ENCODE assay signal across 8 cellular contexts in the genomic region with DNA sequence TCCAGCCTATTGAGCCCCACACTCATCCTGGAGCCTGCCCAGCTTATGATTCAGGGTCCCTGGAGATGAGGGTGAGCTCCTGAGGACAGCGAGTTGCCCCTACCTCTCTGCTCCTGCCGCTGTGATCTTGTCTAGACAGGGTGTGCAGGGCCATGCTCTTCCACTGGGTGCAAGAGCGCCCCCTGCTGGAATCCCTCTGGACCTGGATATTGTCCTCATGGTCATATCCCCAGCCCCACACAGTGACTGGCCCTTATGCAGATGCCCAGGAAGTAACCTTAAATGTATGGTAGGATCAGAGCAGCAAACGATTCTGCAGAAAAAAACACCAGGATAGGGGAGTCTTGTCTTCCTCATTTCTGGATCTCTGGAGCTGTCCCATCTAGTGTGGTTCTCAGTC. TPM values are rescaled to one million over a fixed set of nuclear protein-coding genes. Genes with fewer than 3 reads are reported as not detected.
A peak's percentile ranks its signal among the peaks of the same experiment; 100 is the strongest.
DNase-seq lines count a peak whose midpoint lies in the region; ATAC-seq and TF ChIP-seq lines count a peak whose summit lies in the region.
"Not testable (repeated sequence)": the region's sequence is repeated elsewhere in the genome, so short reads cannot be mapped to it uniquely, and the experiment has no call there.

No MANE protein-coding gene starts in this region.

- H3K9me3 Mint-ChIP-seq in activated CD8-positive, alpha-beta T cell treated with anti-CD3 and anti-CD28 coated beads for 36 hours; neural crest cell: not testable (repeated sequence)

- not testable (repeated sequence) for H3K4me3 Mint-ChIP-seq in activated CD8-positive, alpha-beta T cell treated with anti-CD3 and anti-CD28 coated beads for 36 hours; neural crest cell

- intact Hi-C loops in PC-3 (cut with micrococcal nuclease); activated CD8-positive, alpha-beta T cell treated with anti-CD3 and anti-CD28 coated beads for 36 hours (cut with micrococcal nuclease); colonic mucosa (cut with DNase I); right cardiac atrium (cut with DNase I); upper lobe of right lung (cut with DNase I): not testable (repeated sequence)

- H3K27ac Mint-ChIP-seq in activated CD8-positive, alpha-beta T cell treated with anti-CD3 and anti-CD28 coated beads for 36 hours; neural crest cell (ENCODE audit: unreplicated experiment): not testable (repeated sequence)

- H3K4me3 ChIP-seq in DND-41 (ENCODE audit: low read depth in 1 of 2, low read length in 2 of 2); PC-3 (ENCODE audit: low read length); colonic mucosa; right cardiac atrium (ENCODE audit: low read length); upper lobe of right lung: not testable (repeated sequence)

- H3K9me2 ChIP-seq in PC-3 (replicated peaks; ENCODE audit: low read length), result not testable (repeated sequence)

- 27% methylated on average over 4 of the region's 4 CpGs for WGBS in right cardiac atrium

- H3K4me1 Mint-ChIP-seq in activated CD8-positive, alpha-beta T cell treated with anti-CD3 and anti-CD28 coated beads for 36 hours (ENCODE audit: low read depth), result peaks cover 19% of the 10 kb centered on the region
- H3K4me1 Mint-ChIP-seq in neural crest cell, result not testable (repeated sequence)

- H3K27ac ChIP-seq in DND-41 (ENCODE audit: low read length); PC-3 (ENCODE audit: low read length); colonic mucosa; right cardiac atrium (ENCODE audit: low read length); upper lobe of right lung: not testable (repeated sequence)

- peak; percentile 30 for DNase-seq in DND-41
- DNase-seq in HT1080 (ENCODE audit: low read depth), result peak; percentile 53
- not testable (repeated sequence) for DNase-seq in PC-3; colonic mucosa; right cardiac atrium; neural crest cell (ENCODE audit: low read depth, low spot score); upper lobe of right lung
- peak; percentile 46 for DNase-seq in activated CD8-positive, alpha-beta T cell treated with anti-CD3 and anti-CD28 coated beads for 36 hours

- H3K36me3 Mint-ChIP-seq in activated CD8-positive, alpha-beta T cell treated with anti-CD3 and anti-CD28 coated beads for 36 hours (ENCODE audit: low read depth); neural crest cell (ENCODE audit: low read depth): not testable (repeated sequence)

- H3K36me3 ChIP-seq in DND-41 (ENCODE audit: insufficient read depth, low read length); PC-3 (ENCODE audit: low read depth, low read length); colonic mucosa; upper lobe of right lung: not testable (repeated sequence)

- not testable (repeated sequence) for BruUV-seq in PC-3 (replicated peaks; lab: Mats Ljungman, UMichigan)

- H3F3A ChIP-seq in PC-3 (ENCODE audit: low read length, unreplicated experiment), result not testable (repeated sequence)

- ATAC-seq in DND-41 (ENCODE audit: insufficient read depth, low read depth) (peak; percentile 70), PC-3 (peak; percentile 29; the same call in 1 of the 2 replicates), right cardiac atrium (peak; percentile 54 to 67), upper lobe of right lung (peak; percentile 88)
- ATAC-seq in activated CD8-positive, alpha-beta T cell treated with anti-CD3 and anti-CD28 coated beads for 36 hours, result peak; percentile 78

- peak; percentile 62 for TF ChIP-seq CTCF in DND-41 (IDR thresholded peaks at IDR 0.05; ENCODE audit: borderline replicate concordance, extremely low read depth, low read length, poor library complexity, severe bottlenecking)
- TF ChIP-seq CTCF in PC-3 (conservative IDR thresholded peaks at IDR 0.05; ENCODE audit: low read depth, low read length), result peak; percentile 43; the same call in 1 of the 2 replicates
- peak; percentile 59 for TF ChIP-seq CTCF in activated CD8-positive, alpha-beta T cell treated with anti-CD3 and anti-CD28 coated beads for 36 hours (IDR thresholded peaks at IDR 0.05)
- peak; percentile 56 for TF ChIP-seq CTCF in colonic mucosa (IDR thresholded peaks at IDR 0.05)
- peak; percentile 50 for TF ChIP-seq CTCF in neural crest cell (conservative IDR thresholded peaks at IDR 0.05)
- TF ChIP-seq CTCF in upper lobe of right lung (IDR thresholded peaks at IDR 0.05), result peak; percentile 54

- peaks cover 21% of the 10 kb centered on the region for H3K4me1 ChIP-seq in DND-41 (ENCODE audit: insufficient read depth, low read length)
- H3K4me1 ChIP-seq in PC-3 (ENCODE audit: insufficient read depth, low read length); colonic mucosa; right cardiac atrium (ENCODE audit: control insufficient read depth, insufficient read depth, low read length); upper lobe of right lung: not testable (repeated sequence)

- not testable (repeated sequence) for H3K4me2 ChIP-seq in DND-41 (ENCODE audit: insufficient read depth, low read length); PC-3 (ENCODE audit: low read length)

- not testable (repeated sequence) for H3K27me3 ChIP-seq in DND-41 (ENCODE audit: insufficient read depth, low read length, poor library complexity); PC-3 (ENCODE audit: low read length); colonic mucosa; right cardiac atrium (ENCODE audit: control insufficient read depth, insufficient read depth); upper lobe of right lung

- not testable (repeated sequence) for H3K79me2 ChIP-seq in DND-41 (ENCODE audit: insufficient read depth, low read length); PC-3 (ENCODE audit: low read length)

- not testable (repeated sequence) for H3K27me3 Mint-ChIP-seq in activated CD8-positive, alpha-beta T cell treated with anti-CD3 and anti-CD28 coated beads for 36 hours
- H3K27me3 Mint-ChIP-seq in neural crest cell (ENCODE audit: low read depth), result peaks cover 12% of the 10 kb centered on the region

- not testable (repeated sequence) for H3K9me3 ChIP-seq in DND-41 (ENCODE audit: insufficient read depth, low read length, severe bottlenecking); PC-3 (ENCODE audit: low read length); colonic mucosa; right cardiac atrium (ENCODE audit: control insufficient read depth, low read length); upper lobe of right lung

- not testable (repeated sequence) for H2AFZ ChIP-seq in DND-41 (ENCODE audit: low read depth, low read length); PC-3 (ENCODE audit: low read length)

- not testable (repeated sequence) for H4K20me1 ChIP-seq in DND-41 (ENCODE audit: insufficient read depth, low read length); PC-3 (ENCODE audit: low read length)

- H3K9ac ChIP-seq in DND-41 (ENCODE audit: low read depth, low read length); PC-3 (ENCODE audit: low read length); colonic mucosa (ENCODE audit: low read depth in 2 of 2, low read length in 2 of 2): not testable (repeated sequence)

- POLR2A ChIA-PET in PC-3 (lab: Charles Lee; ENCODE audit: unreplicated experiment); activated CD8-positive, alpha-beta T cell treated with anti-CD3 and anti-CD28 coated beads for 36 hours (lab: Charles Lee): not testable (repeated sequence)

- CTCF ChIA-PET in PC-3 (lab: Charles Lee), result not testable (repeated sequence)
- CTCF ChIA-PET in activated CD8-positive, alpha-beta T cell treated with anti-CD3 and anti-CD28 coated beads for 36 hours (lab: Charles Lee), result interaction anchor here (0.8 kb wide), 1 partner anchor 24 kb away, joined by 3 read pairs; the partner anchor contains the start of gene AP1B1

RNA-seq across cellular contexts. Expression of gene AP1B1, which starts 24.4 kb away (rescaled TPM):
- 88.1 and 116 TPM in 2 replicates for total RNA-seq in HT1080 (2014; rRNA removed; shearing (Covaris generic))
- polyA plus RNA-seq in HT1080 (2015; cell fraction: cytosol; rRNA removed), result 55.8 and 58.0 TPM in 2 replicates
- 80.6 and 81.4 TPM in 2 replicates for polyA plus RNA-seq in HT1080 (2015; cell fraction: nucleus; rRNA removed)
- 81.2 and 96.4 TPM in 2 replicates for total RNA-seq in PC-3 (2014; rRNA removed)
- total RNA-seq in activated CD8-positive, alpha-beta T cell treated with anti-CD3 and anti-CD28 coated beads for 36 hours, result 10 to 100 TPM; 57.5 to 59.0 TPM
- 100 to 1,000 TPM in 1 of 2 donors, 10 to 100 TPM in 1; 90.4 to 120 TPM for total RNA-seq in colonic mucosa
- 10 to 100 TPM; 33.5 to 44.6 (median 40.3) TPM for total RNA-seq in right cardiac atrium
- 21.7 TPM for polyA plus RNA-seq in right cardiac atrium
- total RNA-seq in neural crest cell, result 56.7 and 58.4 TPM in 2 replicates
- 62.4 TPM for total RNA-seq in upper lobe of right lung

RNA-seq across cellular contexts. Expression of gene RFPL1, which starts 25.6 kb away (rescaled TPM):
- total RNA-seq in HT1080 (2014; rRNA removed; shearing (Covaris generic)), result not detected in 2 replicates
- not detected in 2 replicates for polyA plus RNA-seq in HT1080 (2015; cell fraction: cytosol; rRNA removed)
- polyA plus RNA-seq in HT1080 (2015; cell fraction: nucleus; rRNA removed), result not detected in 2 replicates
- total RNA-seq in PC-3 (2014; rRNA removed) (not detected in 2 replicates), colonic mucosa (not detected), right cardiac atrium (not detected), neural crest cell (not detected in 2 replicates), upper lobe of right lung (not detected)
- not detected for total RNA-seq in activated CD8-positive, alpha-beta T cell treated with anti-CD3 and anti-CD28 coated beads for 36 hours
- polyA plus RNA-seq in right cardiac atrium, result not detected

Comparison
In these comparisons a context has a peak if more than half of its experiments do, and no peak if none do; other contexts are left out.
1. ATAC-seq: peak in every context shown above with its lines; median percentile 88 in upper lobe of right lung; 78 in activated CD8-positive, alpha-beta T cell treated with anti-CD3 and anti-CD28 coated beads for 36 hours; 70 in DND-41; 60 in right cardiac atrium; 29 in PC-3.